In genomic region chr6:139250296-139251274, GRCh38 we compare ENCODE assay signal across 8 cellular contexts. TPM values are rescaled to one million over a fixed set of nuclear protein-coding genes. Genes with fewer than 3 reads are reported as not detected.
DNase-seq lines count a peak whose midpoint lies in the region; ATAC-seq and TF ChIP-seq lines count a peak whose summit lies in the region.

No MANE protein-coding gene starts in this region.

- H3K27me3 ChIP-seq in MG63 (no peaks in the 10 kb centered on the region), left lung (no peaks in the 10 kb centered on the region)

- DNase-seq in NCI-H2107 (lab: John Stamatoyannopoulos, UW) (peak; percentile 41), NCI-H2107 treated with DMSO at 0.1 percent for 48 hours (lab: John Stamatoyannopoulos, UW; ENCODE audit: unreplicated experiment) (no peak), HFF-Myc (ENCODE audit: extremely low read depth, low read depth) (peak; percentile 21), MG63 (peak; percentile 62), UCSD-AML1 (lab: John Stamatoyannopoulos, UW; ENCODE audit: unreplicated experiment) (peak; percentile 54), cardiac fibroblast (ENCODE audit: low read depth in 2 of 2) (peak; percentile 52 to 64), left lung (peak in 1 of 2 donors; percentile 61)
- DNase-seq in stimulated activated CD8-positive, alpha-beta memory T cell treated with anti-CD3 and anti-CD28 coated beads, Interleukin-4, amount 100 ng/mL, for 4 hours (ENCODE audit: low read depth in 2 of 2, low spot score in 1 of 2): peak; percentile 12 to 14

- H3K36me3 ChIP-seq in MG63 (no peaks in the 10 kb centered on the region), left lung (no peaks in the 10 kb centered on the region)

- H3K27ac ChIP-seq in left lung: peak overlapping the region; percentile 15 to 29

- H3K4me3 ChIP-seq in HFF-Myc (replicated peaks; ENCODE audit: low read depth, low read length): no peak overlapping the region
- H3K4me3 ChIP-seq in MG63: no peak overlapping the region
- H3K4me3 ChIP-seq in cardiac fibroblast (replicated peaks in 1 of 2; ENCODE audit: low read depth in 2 of 2, low read length in 2 of 2): no peak overlapping the region
- no peak overlapping the region for H3K4me3 ChIP-seq in left lung

- ATAC-seq in left lung: peak; percentile 93

- intact Hi-C loops in left lung (cut with DNase I): no loop called here

- H3K9me3 ChIP-seq in MG63 (no peaks in the 10 kb centered on the region), left lung (no peaks in the 10 kb centered on the region)

- peak; percentile 75 for TF ChIP-seq CTCF in HFF-Myc (IDR thresholded peaks at IDR 0.05; ENCODE audit: low read depth, low read length, missing control alignments)
- peak; percentile 88 for TF ChIP-seq CTCF in cardiac fibroblast (IDR thresholded peaks at IDR 0.05; ENCODE audit: low read depth, low read length)
- peak; percentile 53 to 57 for TF ChIP-seq CTCF in left lung (IDR thresholded peaks at IDR 0.05)

- peaks cover 0 to 14% of the 10 kb centered on the region in 2 donors for H3K4me1 ChIP-seq in left lung

RNA-seq across cellular contexts. Expression of gene TXLNB, which starts 41.2 kb away (rescaled TPM):
- total RNA-seq in MG63 (2014; rRNA removed; shearing (Covaris generic); ENCODE audit: low replicate concordance): not detected in 2 replicates
- total RNA-seq in left lung: under 1 TPM; 0.55 to 0.73 TPM
